In genomic region chr1:224493269-224493668, GRCh38 we compare ENCODE assay signal across 17 cellular contexts. TPM values are rescaled to one million over a fixed set of nuclear protein-coding genes. Genes with fewer than 3 reads are reported as not detected.
DNase-seq lines count a peak whose midpoint lies in the region; ATAC-seq and TF ChIP-seq lines count a peak whose summit lies in the region.
"Had no signal": no experiment of that assay in that cellular context is flagged by ENCODE, and none has a peak within 500 bp of the region (broad histone marks: within the 10 kb centered on the region; RNA-seq: fewer than 3 reads in every experiment).

No MANE protein-coding gene starts in this region.

- no peak overlapping the region for H3K9ac ChIP-seq in MM.1S (ENCODE audit: low read length)
- peak overlapping the region; percentile 17; the same call in 1 of the 2 replicates for H3K9ac ChIP-seq in iPS-20b (ENCODE audit: low read depth, low read length)
- H3K9ac ChIP-seq: SK-N-SH had no signal

- no peak for ATAC-seq in GM23338
- ATAC-seq: T-cell had no signal

- TF ChIP-seq EP300 in ovary (IDR thresholded peaks at IDR 0.05) = no peak

- H3K9me3 Mint-ChIP-seq in GM23338 = peaks cover 45% of the 10 kb centered on the region

- H3K36me3 Mint-ChIP-seq in GM23338 (ENCODE audit: low read depth) = peaks cover 44% of the 10 kb centered on the region
- H3K36me3 Mint-ChIP-seq: CD4-positive, CD25-positive, alpha-beta regulatory T cell; T-cell had no signal

- H3K27me3 Mint-ChIP-seq in GM23338 (ENCODE audit: insufficient read depth, low read depth, poor library complexity) = peaks cover 15% of the 10 kb centered on the region
- H3K27me3 Mint-ChIP-seq: B cell; CD4-positive, CD25-positive, alpha-beta regulatory T cell; IgD-negative memory B cell; T-cell had no signal

- no peak for DNase-seq in GM23338 (ENCODE audit: low spot score)
- peak; percentile 22 for DNase-seq in MM.1S
- peak; percentile 45 for DNase-seq in NCI-H748 treated with DMSO at 0.1 percent for 48 hours (lab: John Stamatoyannopoulos, UW)
- no peak for DNase-seq in ovary
- no peak for DNase-seq in NCI-H1092 treated with DMSO at 0.1 percent for 48 hours (lab: John Stamatoyannopoulos, UW)
- DNase-seq in foreskin fibroblast = no peak
- no peak for DNase-seq in NK-92 (lab: John Stamatoyannopoulos, UW; ENCODE audit: unreplicated experiment)
- DNase-seq: CD4-positive, CD25-positive, alpha-beta regulatory T cell; DMS53; Kasumi-1; SHP77; SK-N-SH; T-cell had no signal

- H3K9me3 ChIP-seq in MM.1S (replicated peaks; ENCODE audit: insufficient read depth, low read length) (no peaks in the 10 kb centered on the region), iPS-20b (ENCODE audit: insufficient read depth, low read depth, low read length) (peaks cover 17% of the 10 kb centered on the region; the same call in 1 of the 2 replicates), ovary (no peaks in the 10 kb centered on the region)
- H3K9me3 ChIP-seq: HAP-1, SK-N-SH had no signal

- H3K27ac Mint-ChIP-seq in GM23338 = peak overlapping the region; percentile 50; the same call in 1 of the 2 replicates
- H3K27ac Mint-ChIP-seq: B cell; CD4-positive, CD25-positive, alpha-beta regulatory T cell; T-cell had no signal

- H3K4me2 ChIP-seq in GM23338 (no peak overlapping the region), MM.1S (ENCODE audit: low read depth, low read length) (no peak overlapping the region)
- H3K4me2 ChIP-seq: SK-N-SH had no signal

- no peak for TF ChIP-seq POLR2A in ovary (IDR thresholded peaks at IDR 0.05)

- H3K27me3 ChIP-seq in GM23338 (ENCODE audit: insufficient read depth) = no peaks in the 10 kb centered on the region
- no peaks in the 10 kb centered on the region for H3K27me3 ChIP-seq in MM.1S (replicated peaks; ENCODE audit: insufficient read depth, low read length)
- H3K27me3 ChIP-seq in iPS-20b (ENCODE audit: insufficient read depth, low read length) = no peaks in the 10 kb centered on the region
- no peaks in the 10 kb centered on the region for H3K27me3 ChIP-seq in ovary

- peaks cover 54% of the 10 kb centered on the region for H3K4me1 Mint-ChIP-seq in GM23338

- H3F3A ChIP-seq in GM23338 (replicated peaks; ENCODE audit: low read depth) (peaks cover 17% of the 10 kb centered on the region), MM.1S (ENCODE audit: insufficient read depth, low read length) (peaks cover 18% of the 10 kb centered on the region)

- H3K4me3 ChIP-seq in GM23338 (no peak overlapping the region), MM.1S (ENCODE audit: low read length) (no peak overlapping the region), iPS-20b (ENCODE audit: low read length) (no peak overlapping the region), ovary (no peak overlapping the region), foreskin fibroblast (ENCODE audit: low read depth in 1 of 2, low read length in 2 of 2) (no peak overlapping the region)
- H3K4me3 ChIP-seq: HAP-1 had no signal

- H3K4me1 ChIP-seq in GM23338 (ENCODE audit: insufficient read depth) (peaks cover 35% of the 10 kb centered on the region), MM.1S (ENCODE audit: low read length) (peaks cover 17% of the 10 kb centered on the region), iPS-20b (ENCODE audit: insufficient read depth, low read length) (peaks cover 26% of the 10 kb centered on the region), ovary (ENCODE audit: insufficient read depth) (peaks cover 2% of the 10 kb centered on the region)

- H3K36me3 ChIP-seq in GM23338 (ENCODE audit: insufficient read depth) (peaks cover 5% of the 10 kb centered on the region; the same call in 1 of the 2 replicates), MM.1S (replicated peaks; ENCODE audit: insufficient read depth, low read length) (no peaks in the 10 kb centered on the region), iPS-20b (ENCODE audit: insufficient read depth, low read depth, low read length) (no peaks in the 10 kb centered on the region), ovary (no peaks in the 10 kb centered on the region)
- H3K36me3 ChIP-seq: HAP-1 had no signal

- H3K4me3 Mint-ChIP-seq in GM23338 = no peak overlapping the region; the same call in 2 of the 3 replicates
- H3K4me3 Mint-ChIP-seq: B cell; CD4-positive, CD25-positive, alpha-beta regulatory T cell; IgD-negative memory B cell; T-cell had no signal

- TF ChIP-seq CTCF in GM23338 (conservative IDR thresholded peaks at IDR 0.05; ENCODE audit: low read depth in 2 of 2) (no peak), MM.1S (IDR thresholded peaks at IDR 0.05; ENCODE audit: low read length) (no peak), ovary (IDR thresholded peaks at IDR 0.05) (no peak), foreskin fibroblast (IDR thresholded peaks at IDR 0.05; ENCODE audit: low read depth, low read length) (no peak)

- WGBS in ovary, 3 donors = 56 to 62% (median 58%) methylated on average over 4 of the region's 4 CpGs

- H3K9me2 ChIP-seq in GM23338 (ENCODE audit: insufficient read depth) (no peaks in the 10 kb centered on the region), MM.1S (replicated peaks; ENCODE audit: insufficient read depth, low read length) (no peaks in the 10 kb centered on the region)
- H3K9me2 ChIP-seq: SK-N-SH had no signal

- H2AFZ ChIP-seq in GM23338 = peak overlapping the region; percentile 7; the same call in 1 of the 2 replicates
- no peak overlapping the region for H2AFZ ChIP-seq in MM.1S (ENCODE audit: low read length)

- intact Hi-C loops in ovary (cut with DNase I) = no loop called here

- H3K79me2 ChIP-seq in GM23338 (replicated peaks; ENCODE audit: insufficient read depth) (no peaks in the 10 kb centered on the region), MM.1S (ENCODE audit: low read length) (no peaks in the 10 kb centered on the region)

- H3K27ac ChIP-seq in GM23338 (ENCODE audit: low read depth) = 0 out of 2 replicates have a peak overlapping the region, but pooled peaks have one; percentile 33
- H3K27ac ChIP-seq in MM.1S (ENCODE audit: low read length) = no peak overlapping the region
- H3K27ac ChIP-seq in iPS-20b (ENCODE audit: low read length) = no peak overlapping the region
- no peak overlapping the region for H3K27ac ChIP-seq in ovary

- H4K20me1 ChIP-seq in GM23338 (replicated peaks; ENCODE audit: insufficient read depth) = no peaks in the 10 kb centered on the region
- no peaks in the 10 kb centered on the region for H4K20me1 ChIP-seq in MM.1S (ENCODE audit: insufficient read depth, low read length)

TF ChIP-seq in GM23338, 12 proteins besides CTCF, POLR2A, EP300 and RAD21 (continues in another document):
- no peak for TF ChIP-seq ZNF331 (CRISPR knock-in tag; IDR thresholded peaks at IDR 0.05; ENCODE audit: low read depth)
- TF ChIP-seq POLR2AphosphoS5 (IDR thresholded peaks at IDR 0.05; ENCODE audit: low read depth) = no peak
- no peak for TF ChIP-seq STAT1 (IDR thresholded peaks at IDR 0.05; ENCODE audit: unreplicated experiment)
- TF ChIP-seq EZH2 (IDR thresholded peaks at IDR 0.05; ENCODE audit: low read depth, unreplicated experiment) = no peak
- no peak for TF ChIP-seq ETS1 (IDR thresholded peaks at IDR 0.05)
- no peak for TF ChIP-seq NANOG (IDR thresholded peaks at IDR 0.05; ENCODE audit: borderline replicate concordance)

RNA-seq across cellular contexts. Expression of gene WDR26, which starts 58.7 kb away (rescaled TPM):
- total RNA-seq in GM23338 (2014; rRNA removed; shearing (Covaris generic)) = 71.0 and 74.6 TPM in 2 replicates
- polyA plus RNA-seq in GM23338 (2016; fragmentation: Nextera tagmentation; extraction: Ambion mirVana) (13.9 and 16.9 TPM in 2 replicates), ovary (10 to 100 TPM; 28.5 to 55.7 TPM)
- total RNA-seq in ovary = 10 to 100 TPM; 50.4 to 66.5 (median 57.9) TPM

Comparison
In these comparisons a context has a peak if more than half of its experiments do, and no peak if none do; other contexts are left out.
1. DNase-seq: peak in MM.1S (single experiment) and NCI-H748 treated with DMSO at 0.1 percent for 48 hours (single experiment); none in GM23338 (single experiment), ovary (0 of 5), NCI-H1092 treated with DMSO at 0.1 percent for 48 hours (single experiment), foreskin fibroblast (0 of 2) and NK-92 (single experiment).